ENCODE assay signal across 8 cellular contexts in genomic region chr11:74783241-74783871, GRCh38. TPM values are rescaled to one million over a fixed set of nuclear protein-coding genes. Genes with fewer than 3 reads are reported as not detected.
A peak's percentile ranks its signal among the peaks of the same experiment; 100 is the strongest.
DNase-seq lines count a peak whose midpoint lies in the region; ATAC-seq lines count a peak whose summit lies in the region.

No MANE protein-coding gene starts in this region.

- H3K9me3 Mint-ChIP-seq in activated T-cell treated with anti-CD3 and anti-CD28 coated beads, Interleukin-2, amount 50 U/mL, for 4 hours, result no peaks in the 10 kb centered on the region
- no peaks in the 10 kb centered on the region for H3K9me3 Mint-ChIP-seq in stimulated activated naive CD8-positive, alpha-beta T cell treated with anti-CD3 and anti-CD28 coated beads, Interleukin-15, Interleukin-2, amounts not matched to agents 100 ng/mL and 50 ng/mL, for 24 hours

- peak; percentile 74 for ATAC-seq in activated T-cell treated with anti-CD3 and anti-CD28 coated beads, Interleukin-2, amount 50 U/mL, for 4 hours
- peak; percentile 84 for ATAC-seq in HG02938 (IDR thresholded peaks at IDR 0.05; ENCODE audit: unreplicated experiment)

- no peak overlapping the region for H3K4me3 ChIP-seq in HAP-1

- no peaks in the 10 kb centered on the region for H3K27me3 ChIP-seq in HAP-1 (ENCODE audit: low read depth)

- H3K36me3 Mint-ChIP-seq in activated T-cell treated with anti-CD3 and anti-CD28 coated beads, Interleukin-2, amount 50 U/mL, for 4 hours (ENCODE audit: insufficient read depth), result peaks cover 2% of the 10 kb centered on the region
- peaks cover 5% of the 10 kb centered on the region for H3K36me3 Mint-ChIP-seq in stimulated activated naive CD8-positive, alpha-beta T cell treated with anti-CD3 and anti-CD28 coated beads, Interleukin-15, Interleukin-2, amounts not matched to agents 100 ng/mL and 50 ng/mL, for 24 hours (ENCODE audit: low read depth)

- H3K9me3 ChIP-seq in HAP-1, result no peaks in the 10 kb centered on the region

- peaks cover 31% of the 10 kb centered on the region for H3K4me1 Mint-ChIP-seq in activated T-cell treated with anti-CD3 and anti-CD28 coated beads, Interleukin-2, amount 50 U/mL, for 4 hours (ENCODE audit: low read depth)
- H3K4me1 Mint-ChIP-seq in stimulated activated naive CD8-positive, alpha-beta T cell treated with anti-CD3 and anti-CD28 coated beads, Interleukin-15, Interleukin-2, amounts not matched to agents 100 ng/mL and 50 ng/mL, for 24 hours (ENCODE audit: low read depth), result peaks cover 9% of the 10 kb centered on the region

- H3K27me3 Mint-ChIP-seq in activated T-cell treated with anti-CD3 and anti-CD28 coated beads, Interleukin-2, amount 50 U/mL, for 4 hours (ENCODE audit: low read depth), result no peaks in the 10 kb centered on the region
- no peaks in the 10 kb centered on the region for H3K27me3 Mint-ChIP-seq in stimulated activated naive CD8-positive, alpha-beta T cell treated with anti-CD3 and anti-CD28 coated beads, Interleukin-15, Interleukin-2, amounts not matched to agents 100 ng/mL and 50 ng/mL, for 24 hours

- H3K4me1 ChIP-seq in HAP-1, result no peaks in the 10 kb centered on the region

- H3K27ac Mint-ChIP-seq in stimulated activated naive CD8-positive, alpha-beta T cell treated with anti-CD3 and anti-CD28 coated beads, Interleukin-15, Interleukin-2, amounts not matched to agents 100 ng/mL and 50 ng/mL, for 24 hours, result peak overlapping the region; percentile 62

- no peaks in the 10 kb centered on the region; the same call in 1 of the 2 replicates for H3K36me3 ChIP-seq in HAP-1 (replicated peaks)

- in situ Hi-C loops in HAP-1 (cut with MboI; ENCODE audit: low sequenced_read_pairs), result no loop called here

- peak overlapping the region; percentile 54 for H3K4me3 Mint-ChIP-seq in activated T-cell treated with anti-CD3 and anti-CD28 coated beads, Interleukin-2, amount 50 U/mL, for 4 hours
- peak overlapping the region; percentile 52 for H3K4me3 Mint-ChIP-seq in stimulated activated naive CD8-positive, alpha-beta T cell treated with anti-CD3 and anti-CD28 coated beads, Interleukin-15, Interleukin-2, amounts not matched to agents 100 ng/mL and 50 ng/mL, for 24 hours

- no peak for DNase-seq in activated T-cell treated with anti-CD3 and anti-CD28 coated beads, Interleukin-2, amount 50 U/mL, for 4 hours
- DNase-seq in activated T-cell treated with anti-CD3 and anti-CD28 coated beads, Interleukin-2, amount 50 U/mL, for 48 hours, result no peak
- peak; percentile 26 for DNase-seq in RPMI7951 (ENCODE audit: low read depth)
- DNase-seq in fibroblast of peridontal ligament (ENCODE audit: extremely low read depth), result peak; percentile 59
- DNase-seq in cerebellar cortex (ENCODE audit: low spot score), result no peak
- no peak for DNase-seq in HAP-1 (ENCODE audit: low spot score in 2 of 2)

RNA-seq across cellular contexts. Expression of gene RNF169, which starts 34.7 kb away (rescaled TPM):
- total RNA-seq in activated T-cell treated with anti-CD3 and anti-CD28 coated beads, Interleukin-2, amount 50 U/mL, for 4 hours, result 10 to 100 TPM; 11.4 to 12.4 (median 11.9) TPM
- total RNA-seq in RPMI7951 (2014; rRNA removed; shearing (Covaris generic)), result 9.3 and 11.1 TPM in 2 replicates

RNA-seq across cellular contexts. Expression of gene CHRDL2, which starts 52.1 kb away (rescaled TPM):
- not detected for total RNA-seq in activated T-cell treated with anti-CD3 and anti-CD28 coated beads, Interleukin-2, amount 50 U/mL, for 4 hours
- total RNA-seq in RPMI7951 (2014; rRNA removed; shearing (Covaris generic)), result not detected in 2 replicates

Comparison
In these comparisons a context has a peak if more than half of its experiments do, and no peak if none do; other contexts are left out.
1. DNase-seq: peak in RPMI7951 (single experiment) and fibroblast of peridontal ligament (single experiment); none in activated T-cell treated with anti-CD3 and anti-CD28 coated beads, Interleukin-2, amount 50 U/mL, for 4 hours (single experiment), activated T-cell treated with anti-CD3 and anti-CD28 coated beads, Interleukin-2, amount 50 U/mL, for 48 hours (0 of 2), cerebellar cortex (single experiment) and HAP-1 (0 of 2).